24 cellular contexts compared by ENCODE assay signal in the genomic region with DNA sequence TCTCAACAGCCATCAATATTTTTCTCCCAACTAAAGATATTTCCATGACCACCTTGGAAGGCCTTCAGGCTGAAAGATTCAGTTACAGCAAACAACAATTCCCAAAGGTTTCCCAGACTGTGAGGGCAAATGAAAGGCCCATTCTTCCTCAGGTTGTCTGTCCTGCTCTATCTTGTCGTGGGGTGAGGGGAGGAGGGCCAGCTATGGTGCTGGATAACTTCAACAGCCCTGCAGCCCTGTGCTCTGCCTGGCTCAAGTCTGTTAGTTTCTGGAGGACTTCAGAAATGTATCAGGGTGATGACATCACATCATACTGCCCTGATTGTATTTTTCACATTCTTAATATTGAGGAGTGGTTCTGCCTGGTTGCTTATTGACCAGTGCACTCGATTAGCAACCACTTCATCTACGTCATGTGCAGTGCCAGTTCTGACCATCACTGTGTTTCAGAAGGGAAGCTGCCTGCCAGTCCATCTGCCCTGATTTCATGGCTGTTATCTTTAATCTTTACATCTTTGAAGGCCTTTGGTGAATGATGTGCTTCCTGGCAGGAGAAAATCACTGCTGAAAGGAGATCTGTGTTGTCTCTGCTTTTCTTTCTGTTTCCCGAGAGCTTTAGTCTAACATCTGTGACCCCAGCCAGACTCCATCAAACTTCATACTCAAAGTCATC.
"Had no signal": no experiment of that assay in that cellular context is flagged by ENCODE, and none has a peak within 500 bp of the region (broad histone marks: within the 10 kb centered on the region; RNA-seq: fewer than 3 reads in every experiment).

No MANE protein-coding gene starts in this region.

- H3K27ac ChIP-seq: adrenal gland, heart right ventricle, sigmoid colon, transverse colon, uterus had no signal

- H3K27ac Mint-ChIP-seq: activated CD4-positive, alpha-beta memory T cell treated with anti-CD3 and anti-CD28 coated beads, Interleukin-2, amount 10 ng/mL, durations not matched to agents 7 days and 5 days; activated CD4-positive, alpha-beta T cell treated with anti-CD3 and anti-CD28 coated beads, Interleukin-2, amount 10 ng/mL, durations not matched to agents 24 days and 14 days; activated naive CD8-positive, alpha-beta T cell; memory B cell; stimulated activated naive B cell treated with anti-CD40 and anti-IgM and Interleukin-4, amounts not matched to agents 10 μg/mL and 1 μg/mL and 100 μg/mL, for 72 hours; T-helper 1 cell treated with Interleukin-12 subunit alpha and Interleukin-12 subunit beta and Interleukin-4 antibody, amounts not matched to agents 30 μg/mL and 1 μg/mL, for 36 hours had no signal

- H3K4me3 Mint-ChIP-seq: activated CD4-positive, alpha-beta memory T cell treated with anti-CD3 and anti-CD28 coated beads, Interleukin-2, amount 10 ng/mL, durations not matched to agents 7 days and 5 days; activated CD4-positive, alpha-beta T cell treated with anti-CD3 and anti-CD28 coated beads, Interleukin-2, amount 10 ng/mL, durations not matched to agents 24 days and 14 days; activated naive CD8-positive, alpha-beta T cell; memory B cell; neural crest cell; stimulated activated naive B cell treated with anti-CD40 and anti-IgM and Interleukin-4, amounts not matched to agents 10 μg/mL and 1 μg/mL and 100 μg/mL, for 72 hours; T-helper 1 cell treated with Interleukin-12 subunit alpha and Interleukin-12 subunit beta and Interleukin-4 antibody, amounts not matched to agents 30 μg/mL and 1 μg/mL, for 36 hours had no signal

- H3K27me3 Mint-ChIP-seq: activated CD4-positive, alpha-beta memory T cell treated with anti-CD3 and anti-CD28 coated beads, Interleukin-2, amount 10 ng/mL, durations not matched to agents 7 days and 5 days; activated CD4-positive, alpha-beta T cell treated with anti-CD3 and anti-CD28 coated beads, Interleukin-2, amount 10 ng/mL, durations not matched to agents 24 days and 14 days; activated naive CD8-positive, alpha-beta T cell; memory B cell; stimulated activated naive B cell treated with anti-CD40 and anti-IgM and Interleukin-4, amounts not matched to agents 10 μg/mL and 1 μg/mL and 100 μg/mL, for 72 hours had no signal

- H3K9me3 ChIP-seq: adrenal gland, heart right ventricle, mucosa of descending colon, sigmoid colon, transverse colon, uterus had no signal

- H3K4me3 ChIP-seq: adrenal gland, heart right ventricle, mucosa of descending colon, sigmoid colon, smooth muscle cell, transverse colon, uterus had no signal

- H3K9me3 Mint-ChIP-seq: activated CD4-positive, alpha-beta memory T cell treated with anti-CD3 and anti-CD28 coated beads, Interleukin-2, amount 10 ng/mL, durations not matched to agents 7 days and 5 days; activated CD4-positive, alpha-beta T cell treated with anti-CD3 and anti-CD28 coated beads, Interleukin-2, amount 10 ng/mL, durations not matched to agents 24 days and 14 days; memory B cell; neural crest cell; stimulated activated naive B cell treated with anti-CD40 and anti-IgM and Interleukin-4, amounts not matched to agents 10 μg/mL and 1 μg/mL and 100 μg/mL, for 72 hours; T-helper 1 cell treated with Interleukin-12 subunit alpha and Interleukin-12 subunit beta and Interleukin-4 antibody, amounts not matched to agents 30 μg/mL and 1 μg/mL, for 36 hours had no signal

- H3K36me3 ChIP-seq: adrenal gland, uterus had no signal

- FAIRE-seq: bronchial epithelial cell, endometrium, keratinocyte had no signal

- H3K27me3 ChIP-seq: adrenal gland, heart right ventricle, sigmoid colon, transverse colon, uterus had no signal

- ATAC-seq: activated CD4-positive, CD25-positive, alpha-beta regulatory T cell treated with anti-CD3 and anti-CD28 coated beads, Interleukin-2, amount 50 U/mL, for 24 hours; heart right ventricle; left colon; mucosa of descending colon; stimulated activated naive B cell treated with anti-CD40 and anti-IgM and Interleukin-4, amounts not matched to agents 10 μg/mL and 1 μg/mL and 100 μg/mL, for 72 hours had no signal

- H3K4me2 ChIP-seq: smooth muscle cell had no signal

- DNase-seq: activated CD4-positive, alpha-beta memory T cell treated with anti-CD3 and anti-CD28 coated beads, Interleukin-2, amount 10 ng/mL, durations not matched to agents 7 days and 5 days; activated CD4-positive, alpha-beta T cell treated with anti-CD3 and anti-CD28 coated beads, Interleukin-2, amount 10 ng/mL, durations not matched to agents 24 days and 14 days; activated effector memory CD4-positive, alpha-beta T cell treated with anti-CD3 and anti-CD28 coated beads, Interleukin-2, amount 50 U/mL, for 16 hours; activated T-cell treated with anti-CD3 and anti-CD28 coated beads for 4 hours; heart right ventricle; left colon; mucosa of descending colon; occipital lobe; posterior cingulate gyrus; sigmoid colon; stimulated activated CD4-positive, alpha-beta T cell treated with anti-CD3 and anti-CD28 coated beads, Interleukin-15, amount 100 ng/mL, for 24 hours; stimulated activated naive B cell treated with anti-CD40 and anti-IgM and Interleukin-4, amounts not matched to agents 10 μg/mL and 1 μg/mL and 100 μg/mL, for 72 hours; transverse colon; uterus had no signal

- H3K4me1 Mint-ChIP-seq: activated CD4-positive, alpha-beta memory T cell treated with anti-CD3 and anti-CD28 coated beads, Interleukin-2, amount 10 ng/mL, durations not matched to agents 7 days and 5 days; activated CD4-positive, alpha-beta T cell treated with anti-CD3 and anti-CD28 coated beads, Interleukin-2, amount 10 ng/mL, durations not matched to agents 24 days and 14 days had no signal

- H3K4me1 ChIP-seq: adrenal gland, sigmoid colon, transverse colon, uterus had no signal
